Comparison of ENCODE assay signal across 9 cellular contexts in the genomic region with DNA sequence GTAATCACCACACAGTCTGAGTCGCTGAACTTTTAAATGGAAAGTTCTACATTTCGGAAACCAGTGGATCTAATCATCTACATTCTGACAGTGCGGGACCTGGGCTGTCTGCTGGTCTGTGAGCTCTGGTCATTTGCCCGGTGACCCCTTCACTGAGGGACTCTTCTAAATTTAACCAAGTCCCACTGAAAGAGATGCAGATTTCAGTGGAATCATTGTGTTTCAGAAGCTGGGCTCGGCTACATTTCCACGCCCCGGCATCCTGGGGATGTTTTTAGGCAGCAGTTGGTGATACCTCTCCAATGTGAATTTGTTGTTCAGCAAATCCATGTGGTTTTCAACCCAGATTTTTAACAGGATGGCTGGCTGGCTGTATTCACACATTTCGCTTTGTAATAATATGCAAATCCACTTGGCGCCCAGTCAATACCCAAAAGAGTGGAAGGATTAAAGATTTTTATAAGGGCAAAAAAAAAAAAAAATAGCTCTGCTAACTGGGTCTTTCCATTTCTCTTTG.
A peak's percentile ranks its signal among the peaks of the same experiment; 100 is the strongest.
DNase-seq lines count a peak whose midpoint lies in the region; ATAC-seq and TF ChIP-seq lines count a peak whose summit lies in the region.
"Had no signal": no experiment of that assay in that cellular context is flagged by ENCODE, and none has a peak within 500 bp of the region (broad histone marks: within the 10 kb centered on the region; RNA-seq: fewer than 3 reads in every experiment).

No MANE protein-coding gene starts in this region.

- no peak for ATAC-seq in GM21360 (IDR thresholded peaks at IDR 0.05; ENCODE audit: unreplicated experiment)

- DNase-seq in SK-N-MC (ENCODE audit: low read depth, low spot score): no peak
- DNase-seq in endothelial cell (ENCODE audit: low spot score): no peak
- DNase-seq in superior temporal gyrus (ENCODE audit: extremely low spot score): peak; percentile 65
- no peak for DNase-seq in GM13976 (ENCODE audit: low spot score)
- no peak for DNase-seq in activated T-cell treated with anti-CD3 and anti-CD28 coated beads, Interleukin-2, amount 50 U/mL, for 24 hours
- DNase-seq: NCI-H146, T1000 had no signal

- H3K9ac ChIP-seq in SK-N-MC (ENCODE audit: insufficient read length): peak overlapping the region; percentile 70
- H3K9ac ChIP-seq in muscle layer of colon (ENCODE audit: low read length): no peak overlapping the region

- no peaks in the 10 kb centered on the region for H3K9me3 Mint-ChIP-seq in endothelial cell (ENCODE audit: unreplicated experiment)
- no peaks in the 10 kb centered on the region for H3K9me3 Mint-ChIP-seq in activated T-cell treated with anti-CD3 and anti-CD28 coated beads, Interleukin-2, amount 50 U/mL, for 24 hours

- in situ Hi-C loops in GM13976 (cut with MboI; ENCODE audit: low sequenced_read_pairs, unreplicated experiment): no loop called here

- H3K27ac Mint-ChIP-seq in endothelial cell (ENCODE audit: unreplicated experiment): peak overlapping the region; percentile 99
- no peak overlapping the region for H3K27ac Mint-ChIP-seq in activated T-cell treated with anti-CD3 and anti-CD28 coated beads, Interleukin-2, amount 50 U/mL, for 24 hours

- peaks cover 11% of the 10 kb centered on the region for H3K27me3 Mint-ChIP-seq in endothelial cell (ENCODE audit: unreplicated experiment)
- H3K27me3 Mint-ChIP-seq in activated T-cell treated with anti-CD3 and anti-CD28 coated beads, Interleukin-2, amount 50 U/mL, for 24 hours: peaks cover 65% of the 10 kb centered on the region

- no peaks in the 10 kb centered on the region for H3K27me3 ChIP-seq in muscle layer of colon (ENCODE audit: control insufficient read depth in 1 of 2, insufficient read depth in 2 of 2, low read length in 2 of 2)

- TF ChIP-seq CTCF in endothelial cell (IDR thresholded peaks at IDR 0.05; ENCODE audit: unreplicated experiment) (no peak), GM13976 (IDR thresholded peaks at IDR 0.05; ENCODE audit: borderline replicate concordance, control extremely low read depth, extremely low read depth, insufficient read depth, missing control alignments) (no peak)

- H3K36me3 ChIP-seq in SK-N-MC (ENCODE audit: insufficient read depth, low read length) (no peaks in the 10 kb centered on the region), muscle layer of colon (ENCODE audit: insufficient read depth, low read length) (no peaks in the 10 kb centered on the region)

- no peaks in the 10 kb centered on the region for H3K36me3 Mint-ChIP-seq in endothelial cell (ENCODE audit: low read depth, unreplicated experiment)
- H3K36me3 Mint-ChIP-seq in activated T-cell treated with anti-CD3 and anti-CD28 coated beads, Interleukin-2, amount 50 U/mL, for 24 hours (ENCODE audit: low read depth): no peaks in the 10 kb centered on the region

- H3K4me1 ChIP-seq in muscle layer of colon (ENCODE audit: insufficient read depth, low read length): peaks cover 73% of the 10 kb centered on the region

- H3K4me3 Mint-ChIP-seq in endothelial cell (ENCODE audit: unreplicated experiment): peak overlapping the region; percentile 66
- no peak overlapping the region for H3K4me3 Mint-ChIP-seq in activated T-cell treated with anti-CD3 and anti-CD28 coated beads, Interleukin-2, amount 50 U/mL, for 24 hours

- H3K9me3 ChIP-seq in SK-N-MC (ENCODE audit: low read depth, low read length) (no peaks in the 10 kb centered on the region), muscle layer of colon (ENCODE audit: low read length) (no peaks in the 10 kb centered on the region)

- H3K4me1 Mint-ChIP-seq in endothelial cell (ENCODE audit: unreplicated experiment): peaks cover 64% of the 10 kb centered on the region
- H3K4me1 Mint-ChIP-seq in activated T-cell treated with anti-CD3 and anti-CD28 coated beads, Interleukin-2, amount 50 U/mL, for 24 hours (ENCODE audit: low read depth): peaks cover 7% of the 10 kb centered on the region

- peak overlapping the region; percentile 75 for H3K4me3 ChIP-seq in SK-N-MC
- H3K4me3 ChIP-seq in muscle layer of colon (ENCODE audit: low read depth in 1 of 2, low read length in 2 of 2): peak overlapping the region in 1 of 2 donors; percentile 22

- peak overlapping the region; percentile 98 for H3K27ac ChIP-seq in SK-N-MC
- H3K27ac ChIP-seq in muscle layer of colon (ENCODE audit: low read depth, low read length): peak overlapping the region; percentile 66
